Comparison of ENCODE assay signal across 10 cellular contexts in genomic region chr1:1359668-1360468, GRCh38. TPM values are rescaled to one million over a fixed set of nuclear protein-coding genes. Genes with fewer than 3 reads are reported as not detected.
DNase-seq lines count a peak whose midpoint lies in the region; ATAC-seq and TF ChIP-seq lines count a peak whose summit lies in the region.
"Had no signal": no experiment of that assay in that cellular context is flagged by ENCODE, and none has a peak within 500 bp of the region (broad histone marks: within the 10 kb centered on the region; RNA-seq: fewer than 3 reads in every experiment).

No MANE protein-coding gene starts in this region.

- CTCF ChIA-PET in BJ (lab: Yijun Ruan, JAX): interaction anchor here (0.6 to 1.4 kb wide), 8 partner anchors 12 to 145 kb away, joined by 3 to 9 read pairs (median 4); no protein-coding TSS in a partner anchor

- H3K9me3 ChIP-seq in SJCRH30 (replicated peaks): no peaks in the 10 kb centered on the region

- peaks cover 14% of the 10 kb centered on the region for H3K4me1 Mint-ChIP-seq in progenitor cell of endocrine pancreas (ENCODE audit: low read depth)

- no peaks in the 10 kb centered on the region for H3K9me3 Mint-ChIP-seq in progenitor cell of endocrine pancreas (ENCODE audit: low read depth)
- H3K9me3 Mint-ChIP-seq: activated T-cell treated with anti-CD3 and anti-CD28 coated beads, Interleukin-2, amount 50 U/mL, for 24 hours had no signal

- TF ChIP-seq CTCF in BJ (IDR thresholded peaks at IDR 0.05; ENCODE audit: insufficient read depth, low read depth, low read length) (no peak), fibroblast of villous mesenchyme (IDR thresholded peaks at IDR 0.05; ENCODE audit: insufficient read depth, low read depth, low read length) (no peak), progenitor cell of endocrine pancreas (IDR thresholded peaks at IDR 0.05; ENCODE audit: unreplicated experiment) (no peak)

- H3K36me3 Mint-ChIP-seq in progenitor cell of endocrine pancreas (ENCODE audit: insufficient read depth): no peaks in the 10 kb centered on the region

- ATAC-seq in HG02870 (IDR thresholded peaks at IDR 0.05; ENCODE audit: unreplicated experiment): no peak

- peaks cover 10% of the 10 kb centered on the region for H3K27me3 Mint-ChIP-seq in progenitor cell of endocrine pancreas

- H3K4me1 ChIP-seq in SJCRH30: peaks cover 30% of the 10 kb centered on the region

- peak overlapping the region; percentile 87 for H3K27ac ChIP-seq in SJCRH30

- H3K27me3 ChIP-seq in BJ (ENCODE audit: control insufficient read depth, insufficient read depth, low read length): no peaks in the 10 kb centered on the region
- H3K27me3 ChIP-seq in SJCRH30: no peaks in the 10 kb centered on the region

- H3K4me3 ChIP-seq in BJ (ENCODE audit: low read depth, low read length): peak overlapping the region; percentile 12
- H3K4me3 ChIP-seq in SJCRH30: 0 out of 2 replicates have a peak overlapping the region, but pooled peaks have one; percentile 1
- H3K4me3 ChIP-seq in fibroblast of villous mesenchyme (ENCODE audit: low read depth, low read length): peak overlapping the region; percentile 6

- H3K36me3 ChIP-seq in BJ (ENCODE audit: control insufficient read depth, insufficient read depth, low read length) (peaks cover 2% of the 10 kb centered on the region), SJCRH30 (no peaks in the 10 kb centered on the region)

- DNase-seq in BJ (ENCODE audit: low read depth) (peak; percentile 68), SJCRH30 (peak; percentile 78 to 83), fibroblast of villous mesenchyme (ENCODE audit: low read depth) (peak; percentile 64), progenitor cell of endocrine pancreas (ENCODE audit: low spot score, unreplicated experiment) (peak; percentile 9), occipital lobe (lab: John Stamatoyannopoulos, UW) (no peak)
- no peak for DNase-seq in effector CD8-positive, alpha-beta T cell (lab: John Stamatoyannopoulos, UW)
- no peak for DNase-seq in stimulated activated CD4-positive, alpha-beta T cell treated with anti-CD3 and anti-CD28 coated beads, Interleukin-4, amount 100 ng/mL, for 24 hours
- DNase-seq: activated T-cell treated with anti-CD3 and anti-CD28 coated beads, Interleukin-2, amount 50 U/mL, for 24 hours; stimulated activated CD4-positive, alpha-beta T cell treated with anti-CD3 and anti-CD28 coated beads, Interleukin-4, amount 100 ng/mL, for 4 hours had no signal

- POLR2A ChIA-PET in BJ (lab: Charles Lee): no interaction called here

- peak overlapping the region; percentile 29 for H3K27ac Mint-ChIP-seq in progenitor cell of endocrine pancreas
- H3K27ac Mint-ChIP-seq: activated T-cell treated with anti-CD3 and anti-CD28 coated beads, Interleukin-2, amount 50 U/mL, for 24 hours had no signal

- no peak overlapping the region for H3K4me3 Mint-ChIP-seq in progenitor cell of endocrine pancreas (ENCODE audit: low read depth)
- H3K4me3 Mint-ChIP-seq: activated T-cell treated with anti-CD3 and anti-CD28 coated beads, Interleukin-2, amount 50 U/mL, for 24 hours had no signal

RNA-seq across cellular contexts. Expression of gene MXRA8, which starts 1.5 kb away (rescaled TPM):
- 427 and 702 TPM in 2 replicates for polyA plus RNA-seq in BJ (2011; rRNA removed)
- 346 and 399 TPM in 2 replicates for polyA minus RNA-seq in BJ (2011; rRNA and poly(A)+ RNA removed)
- 11.3 and 13.8 TPM in 2 replicates for total RNA-seq in SJCRH30 (2014; rRNA removed; shearing (Covaris generic))
- 249 and 351 TPM in 2 replicates for total RNA-seq in fibroblast of villous mesenchyme
- total RNA-seq in progenitor cell of endocrine pancreas: 24.3 and 25.0 TPM in 2 replicates
- total RNA-seq in occipital lobe: 11.5 TPM

RNA-seq across cellular contexts. Expression of gene DVL1, which starts 10.7 kb away (rescaled TPM):
- polyA plus RNA-seq in BJ (2011; rRNA removed): 16.2 and 23.6 TPM in 2 replicates
- polyA minus RNA-seq in BJ (2011; rRNA and poly(A)+ RNA removed): 14.4 and 21.6 TPM in 2 replicates
- total RNA-seq in SJCRH30 (2014; rRNA removed; shearing (Covaris generic)): 45.8 and 52.5 TPM in 2 replicates
- total RNA-seq in fibroblast of villous mesenchyme (69.5 and 70.9 TPM in 2 replicates), progenitor cell of endocrine pancreas (60.1 and 63.1 TPM in 2 replicates), occipital lobe (70.7 TPM)

RNA-seq across cellular contexts. Expression of gene AURKAIP1, which starts 15.1 kb away (rescaled TPM):
- 73.2 and 97.8 TPM in 2 replicates for polyA plus RNA-seq in BJ (2011; rRNA removed)
- polyA minus RNA-seq in BJ (2011; rRNA and poly(A)+ RNA removed): 12.7 and 14.4 TPM in 2 replicates
- 177 and 208 TPM in 2 replicates for total RNA-seq in SJCRH30 (2014; rRNA removed; shearing (Covaris generic))
- 94.1 and 116 TPM in 2 replicates for total RNA-seq in fibroblast of villous mesenchyme
- 107 TPM in 2 replicates for total RNA-seq in progenitor cell of endocrine pancreas
- 26.2 TPM for total RNA-seq in occipital lobe

RNA-seq across cellular contexts. Expression of gene TAS1R3, which starts 28.8 kb away (rescaled TPM):
- polyA plus RNA-seq in BJ (2011; rRNA removed): 0.06 and 0.11 TPM in 2 replicates
- 0.14 TPM in 1 of 2 replicates, not detected in the other for polyA minus RNA-seq in BJ (2011; rRNA and poly(A)+ RNA removed)
- total RNA-seq in SJCRH30 (2014; rRNA removed; shearing (Covaris generic)): 0.15 and 0.47 TPM in 2 replicates
- under 0.01 TPM in 2 replicates for total RNA-seq in fibroblast of villous mesenchyme
- 1.1 and 1.2 TPM in 2 replicates for total RNA-seq in progenitor cell of endocrine pancreas
- total RNA-seq in occipital lobe: 0.31 TPM

RNA-seq across cellular contexts. Expression of gene CPTP, which starts 35.3 kb away (rescaled TPM):
- polyA plus RNA-seq in BJ (2011; rRNA removed): 11.1 and 14.2 TPM in 2 replicates
- 5.4 and 7.7 TPM in 2 replicates for polyA minus RNA-seq in BJ (2011; rRNA and poly(A)+ RNA removed)
- 22.1 and 22.3 TPM in 2 replicates for total RNA-seq in SJCRH30 (2014; rRNA removed; shearing (Covaris generic))
- total RNA-seq in fibroblast of villous mesenchyme: 11.7 and 13.2 TPM in 2 replicates
- 16.8 and 17.5 TPM in 2 replicates for total RNA-seq in progenitor cell of endocrine pancreas
- total RNA-seq in occipital lobe: 12.3 TPM

Comparison
In these comparisons a context has a peak if more than half of its experiments do, and no peak if none do; other contexts are left out.
1. DNase-seq: peak in BJ (single experiment), SJCRH30 (2 of 2), fibroblast of villous mesenchyme (single experiment) and progenitor cell of endocrine pancreas (single experiment); none in occipital lobe (single experiment), effector CD8-positive, alpha-beta T cell (single experiment) and stimulated activated CD4-positive, alpha-beta T cell treated with anti-CD3 and anti-CD28 coated beads, Interleukin-4, amount 100 ng/mL, for 24 hours (single experiment).
2. Peak in every context shown above with its lines, with median percentiles within 50 percentile points of each other: H3K4me3 ChIP-seq.